ENCODE assay signal across 1 cellular context in the genomic region with DNA sequence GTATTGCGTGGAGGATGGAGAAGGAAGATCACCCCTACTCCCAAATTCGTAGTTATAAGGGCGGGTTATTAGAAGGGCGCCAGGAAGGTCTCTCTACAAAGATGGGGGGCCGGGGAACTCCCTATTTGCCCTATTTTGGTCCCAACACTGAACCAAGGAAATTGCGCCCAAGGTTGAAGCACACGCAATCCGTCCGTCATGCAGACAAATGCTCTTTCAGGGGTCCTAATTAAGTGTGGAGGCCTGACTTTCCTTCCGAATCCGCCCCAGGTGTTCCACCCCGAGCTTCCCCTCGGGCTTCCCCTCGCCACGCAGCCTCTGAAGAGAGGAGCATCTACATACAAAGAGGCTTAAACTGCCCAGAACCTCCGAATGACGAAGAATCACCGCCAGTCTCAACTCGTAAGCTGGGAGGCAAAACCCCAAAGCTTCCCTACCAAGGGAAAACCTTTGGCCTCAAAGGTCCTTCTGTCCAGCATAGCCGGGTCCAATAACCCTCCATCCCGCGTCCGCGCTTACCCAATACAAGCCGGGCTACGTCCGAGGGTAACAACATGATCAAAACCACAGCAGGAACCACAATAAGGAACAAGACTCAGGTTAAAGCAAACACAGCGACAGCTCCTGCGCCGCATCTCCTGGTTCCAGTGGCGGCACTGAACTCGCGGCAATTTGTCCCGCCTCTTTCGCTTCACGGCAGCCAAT.
TF ChIP-seq lines count a peak whose summit lies in the region.

A gene (minus strand): TSS at position 658 of the 705 bp plus-strand sequence. CDS start 102 bp downstream, at position 556.

TF ChIP-seq in A549, 52 proteins besides CTCF, POLR2A, EP300 and RAD21 (continued from another document):
- TF ChIP-seq, protein P1, sequence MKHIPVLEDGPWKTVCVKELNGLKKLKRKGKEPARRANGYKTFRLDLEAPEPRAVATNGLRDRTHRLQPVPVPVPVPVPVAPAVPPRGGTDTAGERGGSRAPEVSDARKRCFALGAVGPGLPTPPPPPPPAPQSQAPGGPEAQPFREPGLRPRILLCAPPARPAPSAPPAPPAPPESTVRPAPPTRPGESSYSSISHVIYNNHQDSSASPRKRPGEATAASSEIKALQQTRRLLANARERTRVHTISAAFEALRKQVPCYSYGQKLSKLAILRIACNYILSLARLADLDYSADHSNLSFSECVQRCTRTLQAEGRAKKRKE (CRISPR knock-in tag; IDR thresholded peaks at IDR 0.05; ENCODE audit: low read depth): no peak
- TF ChIP-seq RARB (CRISPR knock-in tag; IDR thresholded peaks at IDR 0.05) (no peak), MYC (IDR thresholded peaks at IDR 0.05; ENCODE audit: borderline replicate concordance, low read length) (no peak), CHD2 (IDR thresholded peaks at IDR 0.05; ENCODE audit: low read length, partially characterized antibody) (no peak), GATA3 (IDR thresholded peaks at IDR 0.05; ENCODE audit: borderline replicate concordance) (no peak), JUNB (IDR thresholded peaks at IDR 0.05) (no peak)
- TF ChIP-seq, protein P2, sequence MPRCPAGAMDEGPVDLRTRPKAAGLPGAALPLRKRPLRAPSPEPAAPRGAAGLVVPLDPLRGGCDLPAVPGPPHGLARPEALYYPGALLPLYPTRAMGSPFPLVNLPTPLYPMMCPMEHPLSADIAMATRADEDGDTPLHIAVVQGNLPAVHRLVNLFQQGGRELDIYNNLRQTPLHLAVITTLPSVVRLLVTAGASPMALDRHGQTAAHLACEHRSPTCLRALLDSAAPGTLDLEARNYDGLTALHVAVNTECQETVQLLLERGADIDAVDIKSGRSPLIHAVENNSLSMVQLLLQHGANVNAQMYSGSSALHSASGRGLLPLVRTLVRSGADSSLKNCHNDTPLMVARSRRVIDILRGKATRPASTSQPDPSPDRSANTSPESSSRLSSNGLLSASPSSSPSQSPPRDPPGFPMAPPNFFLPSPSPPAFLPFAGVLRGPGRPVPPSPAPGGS (IDR thresholded peaks at IDR 0.05): no peak
